ENCODE assay signal across 1 cellular context in genomic region chrX:68454476-68455150, GRCh38.
TF ChIP-seq lines count a peak whose summit lies in the region.

No MANE protein-coding gene starts in this region.

TF ChIP-seq in HEK293, 187 proteins besides CTCF, POLR2A, EP300 and RAD21 (continued from another document):
- peak; percentile 30; the same call in 1 of the 2 replicates for TF ChIP-seq PRDM6 (tag by site-specific recombination; IDR thresholded peaks at IDR 0.05)
- no peak for TF ChIP-seq KLF16 (tag by site-specific recombination; IDR thresholded peaks at IDR 0.05)
